ENCODE assay signal across 1 cellular context in genomic region chr2:54673501-54673998, GRCh38.
TF ChIP-seq lines count a peak whose summit lies in the region.

No MANE protein-coding gene starts in this region.

TF ChIP-seq in GM23338, 12 proteins besides CTCF, POLR2A, EP300 and RAD21 (continued from another document):
- TF ChIP-seq ZNF114 (CRISPR knock-in tag; IDR thresholded peaks at IDR 0.05) (no peak), ZNF331 (CRISPR knock-in tag; IDR thresholded peaks at IDR 0.05; ENCODE audit: low read depth) (no peak), EZH2 (IDR thresholded peaks at IDR 0.05; ENCODE audit: low read depth, unreplicated experiment) (no peak), NANOG (IDR thresholded peaks at IDR 0.05; ENCODE audit: borderline replicate concordance) (no peak), EZH2phosphoT487 (IDR thresholded peaks at IDR 0.05; ENCODE audit: unreplicated experiment) (no peak), STAT1 (IDR thresholded peaks at IDR 0.05; ENCODE audit: unreplicated experiment) (no peak), JUNB (IDR thresholded peaks at IDR 0.05; ENCODE audit: unreplicated experiment) (no peak), POLR2AphosphoS5 (IDR thresholded peaks at IDR 0.05; ENCODE audit: low read depth) (no peak), ZNF462 (CRISPR knock-in tag; IDR thresholded peaks at IDR 0.05) (no peak), CREB1 (CRISPR knock-in tag; IDR thresholded peaks at IDR 0.05; ENCODE audit: low read depth) (no peak)
